In the genomic region with DNA sequence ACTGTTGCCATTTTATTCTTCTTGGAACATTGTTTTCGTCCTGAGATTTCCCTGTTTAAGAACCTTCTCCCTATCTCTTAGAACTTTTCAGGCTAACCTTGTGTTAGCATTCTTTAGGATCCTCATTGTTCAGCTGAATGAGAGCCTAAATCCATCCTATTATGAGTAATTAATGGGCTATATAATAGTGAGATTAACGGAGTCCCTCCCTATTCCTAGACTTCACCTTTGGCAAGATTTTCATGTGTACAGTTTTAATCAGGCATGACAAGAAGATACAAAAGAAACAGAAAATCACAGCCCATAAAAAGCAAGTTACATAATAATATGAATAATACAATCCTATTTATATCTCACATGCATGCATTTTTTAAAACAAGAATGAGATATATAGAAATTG, we compare ENCODE assay signal across 20 cellular contexts. TPM values are rescaled to one million over a fixed set of nuclear protein-coding genes. Genes with fewer than 3 reads are reported as not detected.
A peak's percentile ranks its signal among the peaks of the same experiment; 100 is the strongest.
DNase-seq lines count a peak whose midpoint lies in the region; ATAC-seq and FAIRE-seq lines count a peak whose summit lies in the region.
"Had no signal": no experiment of that assay in that cellular context is flagged by ENCODE, and none has a peak within 500 bp of the region (broad histone marks: within the 10 kb centered on the region; RNA-seq: fewer than 3 reads in every experiment).

No MANE protein-coding gene starts in this region.

- H3K36me3 Mint-ChIP-seq in T-helper 17 cell (ENCODE audit: low read depth) = no peaks in the 10 kb centered on the region

- no peaks in the 10 kb centered on the region for H3K9me3 ChIP-seq in T-helper 17 cell (ENCODE audit: control insufficient read depth, low read length, poor library complexity, severe bottlenecking)
- H3K9me3 ChIP-seq: BE2C had no signal

- ATAC-seq in T-helper 17 cell = no peak
- no peak for ATAC-seq in GM21367 (IDR thresholded peaks at IDR 0.05; ENCODE audit: unreplicated experiment)
- ATAC-seq: HepG2 had no signal

- no peaks in the 10 kb centered on the region for H3K27me3 Mint-ChIP-seq in T-helper 17 cell
- H3K27me3 Mint-ChIP-seq: CD4-positive, CD25-positive, alpha-beta regulatory T cell; CD8-positive, alpha-beta memory T cell; IgD-negative memory B cell had no signal

- peak overlapping the region; percentile 66 for H3K27ac Mint-ChIP-seq in T-helper 17 cell
- H3K27ac Mint-ChIP-seq: CD4-positive, CD25-positive, alpha-beta regulatory T cell; H9 had no signal

- DNase-seq in T-helper 17 cell (no peak), caudate nucleus (lab: John Stamatoyannopoulos, UW) (no peak), DMS153 treated with DMSO at 0.1 percent for 48 hours (lab: John Stamatoyannopoulos, UW; ENCODE audit: unreplicated experiment) (no peak), ecto neural progenitor cell (ENCODE audit: low spot score) (no peak)
- DNase-seq: ACHN; BE2C; C1 segment of cervical spinal cord; CD4-positive, CD25-positive, alpha-beta regulatory T cell; CD8-positive, alpha-beta memory T cell; COR-L47; DMS 273 treated with DMSO at 0.1 percent for 48 hours; H9 had no signal

- peak overlapping the region; percentile 16 for H3K27ac ChIP-seq in caudate nucleus (ENCODE audit: low read depth, low read length)

- H3K4me1 Mint-ChIP-seq in T-helper 17 cell = peaks cover 18% of the 10 kb centered on the region

- H3K4me3 Mint-ChIP-seq in T-helper 17 cell = peak overlapping the region; percentile 31
- H3K4me3 Mint-ChIP-seq: CD4-positive, CD25-positive, alpha-beta regulatory T cell; CD8-positive, alpha-beta memory T cell; H9; IgD-negative memory B cell had no signal

- peak; percentile 45 for FAIRE-seq in islet of Langerhans (lab: Jason Lieb, UNC)
- FAIRE-seq: A204.1, G401.6, GM12891, H1, HepG2 had no signal

RNA-seq across cellular contexts. Expression of a gene that starts 9.1 kb away (rescaled TPM):
- total RNA-seq in T-helper 17 cell = not detected
- total RNA-seq: CD4-positive, CD25-positive, alpha-beta regulatory T cell; H1 had no signal

RNA-seq across cellular contexts. Expression of a gene that starts 14.1 kb away (rescaled TPM):
- 10 to 100 TPM; 25.5 to 26.5 TPM for total RNA-seq in T-helper 17 cell

RNA-seq across cellular contexts. Expression of a gene that starts 14.2 kb away (rescaled TPM):
- 10 to 100 TPM; 28.6 to 28.7 TPM for total RNA-seq in T-helper 17 cell

RNA-seq across cellular contexts. Expression of a gene that starts 28.2 kb away (rescaled TPM):
- 1 to 10 TPM; 3.8 to 4.0 TPM for total RNA-seq in T-helper 17 cell

RNA-seq across cellular contexts. Expression of a gene that starts 30.7 kb away (rescaled TPM):
- 10 to 100 TPM; 16.0 to 16.5 TPM for total RNA-seq in T-helper 17 cell
